In genomic region chr5:1297243-1297642, GRCh38 we compare ENCODE assay signal across 18 cellular contexts.
DNase-seq lines count a peak whose midpoint lies in the region; ATAC-seq lines count a peak whose summit lies in the region.
"Had no signal": no experiment of that assay in that cellular context is flagged by ENCODE, and none has a peak within 500 bp of the region (broad histone marks: within the 10 kb centered on the region; RNA-seq: fewer than 3 reads in every experiment).

No MANE protein-coding gene starts in this region.

- ATAC-seq in HG03342 (IDR thresholded peaks at IDR 0.05; ENCODE audit: unreplicated experiment) (no peak), GM21723 (IDR thresholded peaks at IDR 0.05; ENCODE audit: unreplicated experiment) (no peak)
- ATAC-seq: activated naive CD4-positive, alpha-beta T cell treated with anti-CD3 and anti-CD28 coated beads, Interleukin-2, amount 50 U/mL, for 72 hours; HCT116; T-helper 17 cell had no signal

- DNase-seq in NCI-H1092 treated with DMSO at 0.1 percent for 48 hours (lab: John Stamatoyannopoulos, UW) (peak; percentile 31), NCI-H1092 (lab: John Stamatoyannopoulos, UW) (no peak), DMS 273 treated with DMSO at 0.1 percent for 48 hours (lab: John Stamatoyannopoulos, UW) (peak; percentile 44), NCI-H524 (lab: John Stamatoyannopoulos, UW) (peak; percentile 89 to 97), germinal center (ENCODE audit: low spot score) (peak; percentile 61), COLO829 (ENCODE audit: low spot score) (no peak)
- DNase-seq: activated CD4-positive, alpha-beta memory T cell treated with anti-CD3 and anti-CD28 coated beads, Interleukin-2, amount 10 ng/mL, durations not matched to agents 7 days and 5 days; Caco-2; NCI-H187; PC-9; stimulated activated CD4-positive, alpha-beta T cell treated with anti-CD3 and anti-CD28 coated beads, Interleukin-12 subunit alpha, Interleukin-12 subunit beta, amount 100 ng/mL, for 4 hours; stimulated activated CD8-positive, alpha-beta memory T cell treated with anti-CD3 and anti-CD28 coated beads, Interleukin-4, amount 100 ng/mL, for 48 hours; substantia nigra; T-helper 17 cell had no signal

Comparison
In these comparisons a context has a peak if more than half of its experiments do, and no peak if none do; other contexts are left out.
1. DNase-seq: peak in NCI-H1092 treated with DMSO at 0.1 percent for 48 hours (single experiment), DMS 273 treated with DMSO at 0.1 percent for 48 hours (single experiment), NCI-H524 (2 of 2) and germinal center (single experiment); none in NCI-H1092 (single experiment) and COLO829 (single experiment).